In the genomic region with DNA sequence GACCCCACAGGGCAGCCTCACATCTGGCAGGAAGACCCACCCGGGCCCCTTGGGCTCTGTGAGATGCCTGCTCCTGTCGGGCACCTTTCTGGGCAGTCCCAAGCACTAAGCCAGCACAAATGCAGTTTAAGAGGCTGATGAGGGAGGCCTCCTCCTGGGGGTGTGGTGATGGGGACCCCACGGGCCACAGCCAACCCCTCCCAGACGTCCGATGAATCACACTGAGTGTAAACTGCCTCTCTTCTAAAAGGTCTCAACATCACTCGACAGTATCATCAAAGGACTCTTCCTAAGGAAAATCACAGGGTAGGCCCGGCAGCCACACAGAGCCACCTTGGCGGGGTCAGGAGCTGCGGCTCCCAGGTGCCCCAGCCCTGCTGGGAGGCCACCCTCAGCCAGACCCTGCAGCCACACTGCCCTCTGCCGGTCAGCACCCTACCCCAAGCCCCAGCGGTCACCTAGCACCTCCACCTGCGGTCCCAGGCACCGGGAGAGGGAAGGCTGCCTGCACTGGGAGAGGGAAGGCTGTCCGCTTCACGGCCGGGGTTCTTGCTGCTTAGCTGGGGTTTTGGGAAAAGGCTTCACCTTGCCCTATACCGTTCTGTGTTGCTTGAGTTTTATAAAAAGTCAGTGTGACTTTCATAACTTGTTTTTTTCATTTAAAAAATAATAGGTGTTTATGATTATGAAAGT, we compare ENCODE assay signal across 9 cellular contexts. TPM values are rescaled to one million over a fixed set of nuclear protein-coding genes. Genes with fewer than 3 reads are reported as not detected.
DNase-seq lines count a peak whose midpoint lies in the region; ATAC-seq, FAIRE-seq and TF ChIP-seq lines count a peak whose summit lies in the region.
"Had no signal": no experiment of that assay in that cellular context is flagged by ENCODE, and none has a peak within 500 bp of the region (broad histone marks: within the 10 kb centered on the region; RNA-seq: fewer than 3 reads in every experiment).

No MANE protein-coding gene starts in this region.

- no peak overlapping the region for H3K4me3 ChIP-seq in DND-41 (ENCODE audit: low read depth in 1 of 2, low read length in 2 of 2)
- H3K4me3 ChIP-seq in endothelial cell of umbilical vein (replicated peaks in 1 of 3; ENCODE audit: insufficient read depth in 1 of 3, low read depth in 1 of 3, low read length in 3 of 3), result no peak overlapping the region

- POLR2A ChIA-PET in WTC11 (lab: Charles Lee) (interaction anchor here (0.5 kb wide), 1 partner anchor 179 kb away, joined by 3 read pairs; no protein-coding TSS in a partner anchor), endothelial cell of umbilical vein (lab: Charles Lee) (no interaction called here)

- no peak for TF ChIP-seq POLR2A in endothelial cell of umbilical vein (IDR thresholded peaks at IDR 0.05; ENCODE audit: low read depth, low read length)

- H4K20me1 ChIP-seq in DND-41 (ENCODE audit: insufficient read depth, low read length) (no peaks in the 10 kb centered on the region), endothelial cell of umbilical vein (replicated peaks; ENCODE audit: control insufficient read depth, extremely low read depth, insufficient read depth, low read length) (no peaks in the 10 kb centered on the region)

- DNase-seq in DND-41 (peak; percentile 24), M059J (ENCODE audit: low read depth) (peak; percentile 30), WTC11 (ENCODE audit: low spot score) (peak; percentile 91), endothelial cell of umbilical vein (ENCODE audit: low read depth, low spot score) (peak; percentile 21), nephron progenitor cell (peak; percentile 88), NCI-H446 treated with DMSO at 0.1 percent for 48 hours (lab: John Stamatoyannopoulos, UW) (no peak)

- H3K4me3 Mint-ChIP-seq in WTC11 (no peak overlapping the region), nephron progenitor cell (no peak overlapping the region)

- intact Hi-C loops in endothelial cell of umbilical vein (cut with micrococcal nuclease), result loop anchor here (1.0 kb wide), 1 partner anchor 102 kb away; no protein-coding TSS in a partner anchor

- peaks cover 13% of the 10 kb centered on the region; the same call in 1 of the 2 replicates for H3K27me3 Mint-ChIP-seq in WTC11 (ENCODE audit: low read depth)
- H3K27me3 Mint-ChIP-seq in nephron progenitor cell (ENCODE audit: low read depth, poor library complexity), result peaks cover 57% of the 10 kb centered on the region

- no peak overlapping the region for H3K27ac ChIP-seq in DND-41 (ENCODE audit: low read length)
- H3K27ac ChIP-seq in endothelial cell of umbilical vein (ENCODE audit: insufficient read depth, low read depth, low read length), result no peak overlapping the region

- TF ChIP-seq CTCF in DND-41 (IDR thresholded peaks at IDR 0.05; ENCODE audit: borderline replicate concordance, extremely low read depth, low read length, poor library complexity, severe bottlenecking) (peak; percentile 54), WTC11 (IDR thresholded peaks at IDR 0.05) (peak; percentile 65), endothelial cell of umbilical vein (IDR thresholded peaks at IDR 0.05; ENCODE audit: extremely low read depth in 1 of 2, insufficient read depth in 1 of 2, low read depth in 1 of 2, low read length in 2 of 2) (peak; percentile 64 to 80), nephron progenitor cell (IDR thresholded peaks at IDR 0.05) (peak; percentile 71)

- no peaks in the 10 kb centered on the region for H3K27me3 ChIP-seq in DND-41 (ENCODE audit: insufficient read depth, low read length, poor library complexity)
- peaks cover 20% of the 10 kb centered on the region in 2 experiments for H3K27me3 ChIP-seq in endothelial cell of umbilical vein (ENCODE audit: control insufficient read depth in 2 of 2, insufficient read depth in 2 of 2, low read length in 2 of 2)

- H3K79me2 ChIP-seq in DND-41 (ENCODE audit: insufficient read depth, low read length) (no peaks in the 10 kb centered on the region), endothelial cell of umbilical vein (ENCODE audit: control insufficient read depth, insufficient read depth, low read length) (no peaks in the 10 kb centered on the region)

- H2AFZ ChIP-seq in DND-41 (ENCODE audit: low read depth, low read length), result no peak overlapping the region
- H2AFZ ChIP-seq in endothelial cell of umbilical vein (ENCODE audit: low read depth, low read length), result no peak overlapping the region

- no peaks in the 10 kb centered on the region for H3K9me1 ChIP-seq in endothelial cell of umbilical vein (replicated peaks; ENCODE audit: control insufficient read depth, extremely low read depth, insufficient read depth, low read length)

- no peak overlapping the region for H3K4me2 ChIP-seq in DND-41 (ENCODE audit: insufficient read depth, low read length)
- H3K4me2 ChIP-seq in endothelial cell of umbilical vein (ENCODE audit: insufficient read depth, low read length), result no peak overlapping the region

- CTCF ChIA-PET in WTC11 (lab: Charles Lee), result interaction anchor here (0.6 to 12.0 kb wide), 36 partner anchors 10 to 416 kb away, joined by 3 to 312 read pairs (median 4); partner anchors contain the start of genes CALML6, CFAP74, GABRD and TMEM52
- CTCF ChIA-PET in endothelial cell of umbilical vein (lab: Charles Lee), result interaction anchor here (0.6 to 4.2 kb wide), 6 partner anchors 14 to 128 kb away, joined by 3 to 108 read pairs (median 13); no protein-coding TSS in a partner anchor

- H3K36me3 Mint-ChIP-seq in WTC11, result no peaks in the 10 kb centered on the region
- no peaks in the 10 kb centered on the region for H3K36me3 Mint-ChIP-seq in nephron progenitor cell (ENCODE audit: low read depth)

- H3K36me3 ChIP-seq in DND-41 (ENCODE audit: insufficient read depth, low read length), result no peaks in the 10 kb centered on the region
- no peaks in the 10 kb centered on the region for H3K36me3 ChIP-seq in endothelial cell of umbilical vein (ENCODE audit: control insufficient read depth in 2 of 2, extremely low read depth in 1 of 2, insufficient read depth in 2 of 2, low read length in 2 of 2)

- H3K4me1 ChIP-seq in DND-41 (ENCODE audit: insufficient read depth, low read length) (no peaks in the 10 kb centered on the region), endothelial cell of umbilical vein (ENCODE audit: control insufficient read depth, extremely low read depth, insufficient read depth, low read length) (no peaks in the 10 kb centered on the region)

- no peak; the same call in 2 of the 3 replicates for ATAC-seq in DND-41 (ENCODE audit: insufficient read depth, low read depth)
- peak; percentile 43 for ATAC-seq in WTC11
- no peak for ATAC-seq in GM18907 (IDR thresholded peaks at IDR 0.05; ENCODE audit: unreplicated experiment)
- ATAC-seq in HG02981 (IDR thresholded peaks at IDR 0.05; ENCODE audit: unreplicated experiment), result no peak

- H3K9ac ChIP-seq in DND-41 (ENCODE audit: low read depth, low read length), result no peak overlapping the region
- no peak overlapping the region for H3K9ac ChIP-seq in endothelial cell of umbilical vein (replicated peaks; ENCODE audit: extremely low read depth, insufficient read depth, low read length)

- H3K9me3 Mint-ChIP-seq in WTC11 (no peaks in the 10 kb centered on the region), nephron progenitor cell (no peaks in the 10 kb centered on the region)

- dilution Hi-C loops in endothelial cell of umbilical vein (cut with MboI; ENCODE audit: extremely low pct_ligation_motif_present, low sequenced_read_pairs), result no loop called here

- H3K27ac Mint-ChIP-seq in WTC11 (no peak overlapping the region), nephron progenitor cell (no peak overlapping the region)

- FAIRE-seq in endothelial cell of umbilical vein (lab: Jason Lieb, UNC), result peak; percentile 18

- peaks cover 23% of the 10 kb centered on the region for H3K4me1 Mint-ChIP-seq in WTC11
- peaks cover 27% of the 10 kb centered on the region for H3K4me1 Mint-ChIP-seq in nephron progenitor cell

- H3K9me3 ChIP-seq in DND-41 (ENCODE audit: insufficient read depth, low read length, severe bottlenecking) (no peaks in the 10 kb centered on the region), endothelial cell of umbilical vein (replicated peaks; ENCODE audit: control insufficient read depth, insufficient read depth, low read length) (no peaks in the 10 kb centered on the region)

- BruUV-seq in endothelial cell of umbilical vein (replicated peaks; lab: Mats Ljungman, UMichigan), result no TSS peak

TF ChIP-seq in WTC11, 78 proteins besides CTCF, POLR2A, EP300 and RAD21 (continues in another document):
- TF ChIP-seq ZNF423 (CRISPR knock-in tag; IDR thresholded peaks at IDR 0.05), result peak; percentile 57

RNA-seq across cellular contexts. Expression of gene PRKCZ, which starts 3.8 kb away (rescaled TPM):
- 0.44 TPM in 1 of 2 replicates, not detected in the other for total RNA-seq in M059J (2014; rRNA removed; shearing (Covaris generic))
- total RNA-seq in WTC11 (2021) (51.9 to 52.9 TPM (median 52.5 TPM) in 3 replicates), endothelial cell of umbilical vein (0.44 and 1.7 TPM in 2 replicates)
- polyA plus RNA-seq in endothelial cell of umbilical vein, result 0.11 and 0.22 TPM in 2 replicates
- polyA plus RNA-seq in endothelial cell of umbilical vein (2011; cell fraction: cytosol; rRNA removed), result 0.14 and 0.25 TPM in 2 replicates
- polyA plus RNA-seq in endothelial cell of umbilical vein (2011; cell fraction: nucleus; rRNA removed), result 0.38 and 0.76 TPM in 2 replicates
- polyA plus RNA-seq in endothelial cell of umbilical vein (2012), result 0.15 and 0.53 TPM in 2 replicates
- 0.57 TPM in 1 of 2 replicates, not detected in the other for polyA minus RNA-seq in endothelial cell of umbilical vein
- polyA minus RNA-seq in endothelial cell of umbilical vein (2011; cell fraction: cytosol; rRNA and poly(A)+ RNA removed), result 5.8 TPM
- polyA minus RNA-seq in endothelial cell of umbilical vein (2011; cell fraction: nucleus; rRNA and poly(A)+ RNA removed), result not detected in 2 replicates

RNA-seq across cellular contexts. Expression of gene GABRD, which starts 27.2 kb away (rescaled TPM):
- not detected in 2 replicates for total RNA-seq in M059J (2014; rRNA removed; shearing (Covaris generic))
- 1.7 to 2.0 TPM (median 1.8 TPM) in 3 replicates for total RNA-seq in WTC11 (2021)
- not detected in 2 replicates for total RNA-seq in endothelial cell of umbilical vein
- not detected in 2 replicates for polyA plus RNA-seq in endothelial cell of umbilical vein
- not detected in 2 replicates for polyA plus RNA-seq in endothelial cell of umbilical vein (2011; cell fraction: cytosol; rRNA removed)
- polyA plus RNA-seq in endothelial cell of umbilical vein (2011; cell fraction: nucleus; rRNA removed), result not detected in 2 replicates
- polyA plus RNA-seq in endothelial cell of umbilical vein (2012), result not detected in 2 replicates
- polyA minus RNA-seq in endothelial cell of umbilical vein, result not detected in 2 replicates
- not detected for polyA minus RNA-seq in endothelial cell of umbilical vein (2011; cell fraction: cytosol; rRNA and poly(A)+ RNA removed)
- polyA minus RNA-seq in endothelial cell of umbilical vein (2011; cell fraction: nucleus; rRNA and poly(A)+ RNA removed), result not detected in 2 replicates
- total RNA-seq: LHCN-M2 had no signal

RNA-seq across cellular contexts. Expression of gene CFAP74, which starts 42.8 kb away (rescaled TPM):
- total RNA-seq in M059J (2014; rRNA removed; shearing (Covaris generic)), result not detected in 2 replicates
- total RNA-seq in WTC11 (2021) (0.34 to 0.39 TPM (median 0.35 TPM) in 3 replicates), endothelial cell of umbilical vein (not detected in 2 replicates)
- not detected in 2 replicates for polyA plus RNA-seq in endothelial cell of umbilical vein
- polyA plus RNA-seq in endothelial cell of umbilical vein (2011; cell fraction: cytosol; rRNA removed), result not detected in 2 replicates
- polyA plus RNA-seq in endothelial cell of umbilical vein (2011; cell fraction: nucleus; rRNA removed), result not detected in 2 replicates
- not detected in 2 replicates for polyA plus RNA-seq in endothelial cell of umbilical vein (2012)
- polyA minus RNA-seq in endothelial cell of umbilical vein, result not detected in 2 replicates
- not detected for polyA minus RNA-seq in endothelial cell of umbilical vein (2011; cell fraction: cytosol; rRNA and poly(A)+ RNA removed)
- not detected in 2 replicates for polyA minus RNA-seq in endothelial cell of umbilical vein (2011; cell fraction: nucleus; rRNA and poly(A)+ RNA removed)
- total RNA-seq: LHCN-M2 had no signal

Comparison
In these comparisons a context has a peak if more than half of its experiments do, and no peak if none do; other contexts are left out.
1. RNA of gene PRKCZ, which starts 3.8 kb away (total RNA-seq): 51.9 to 52.9 TPM in WTC11; 0.44 to 1.7 TPM in endothelial cell of umbilical vein and 0.44 TPM in M059J; every median in the first group is over 10 times any median in the second.
2. Peak in every context shown above with its lines, with median percentiles within 50 percentile points of each other: CTCF ChIP-seq.